ENCODE assay signal across 8 cellular contexts in genomic region chr16:83813818-83814653, GRCh38. TPM values are rescaled to one million over a fixed set of nuclear protein-coding genes. Genes with fewer than 3 reads are reported as not detected.
DNase-seq lines count a peak whose midpoint lies in the region; ATAC-seq and TF ChIP-seq lines count a peak whose summit lies in the region.

No MANE protein-coding gene starts in this region.

- CTCF ChIA-PET in RWPE1 (lab: Yijun Ruan, JAX) = interaction anchor here (0.9 kb wide), 1 partner anchor 11 kb away, joined by 4 read pairs; no protein-coding TSS in a partner anchor

- no peaks in the 10 kb centered on the region for H3K9me3 Mint-ChIP-seq in activated T-helper 1 cell treated with anti-CD3 and anti-CD28 coated beads, Interleukin-12 subunit alpha, Interleukin-12 subunit beta, Interleukin-2, Interleukin-4 antibody, amounts not matched to agents 30 ng/mL and 10 ng/mL and 1 ng/mL, durations not matched to agents 14 hours and 24 hours and 36 hours

- no peak overlapping the region for H3K27ac Mint-ChIP-seq in activated T-helper 1 cell treated with anti-CD3 and anti-CD28 coated beads, Interleukin-12 subunit alpha, Interleukin-12 subunit beta, Interleukin-2, Interleukin-4 antibody, amounts not matched to agents 30 ng/mL and 10 ng/mL and 1 ng/mL, durations not matched to agents 14 hours and 24 hours and 36 hours

- peaks cover 15% of the 10 kb centered on the region for H3K4me1 Mint-ChIP-seq in activated T-helper 1 cell treated with anti-CD3 and anti-CD28 coated beads, Interleukin-12 subunit alpha, Interleukin-12 subunit beta, Interleukin-2, Interleukin-4 antibody, amounts not matched to agents 30 ng/mL and 10 ng/mL and 1 ng/mL, durations not matched to agents 14 hours and 24 hours and 36 hours (ENCODE audit: low read depth)

- H3K9me3 ChIP-seq in left ventricle myocardium inferior (replicated peaks) = no peaks in the 10 kb centered on the region
- H3K9me3 ChIP-seq in stomach smooth muscle (ENCODE audit: control insufficient read depth in 2 of 2, low read length in 2 of 2) = no peaks in the 10 kb centered on the region

- no peaks in the 10 kb centered on the region for H3K27me3 ChIP-seq in left ventricle myocardium inferior (ENCODE audit: low read depth)
- no peaks in the 10 kb centered on the region for H3K27me3 ChIP-seq in stomach smooth muscle (ENCODE audit: control insufficient read depth in 1 of 2, insufficient read depth in 2 of 2, low read length in 2 of 2)

- peak overlapping the region; percentile 29 to 32 for H3K9ac ChIP-seq in stomach smooth muscle (ENCODE audit: low read length in 2 of 2)

- DNase-seq in DMS153 treated with DMSO at 0.1 percent for 48 hours (lab: John Stamatoyannopoulos, UW; ENCODE audit: unreplicated experiment) (peak; percentile 53), RWPE1 (ENCODE audit: low spot score) (peak; percentile 24), left ventricle myocardium inferior (no peak), occipital lobe (lab: John Stamatoyannopoulos, UW) (no peak)
- DNase-seq in activated T-helper 1 cell treated with anti-CD3 and anti-CD28 coated beads, Interleukin-12 subunit alpha, Interleukin-12 subunit beta, Interleukin-2, Interleukin-4 antibody, amounts not matched to agents 30 ng/mL and 10 ng/mL and 1 ng/mL, durations not matched to agents 14 hours and 24 hours and 36 hours (ENCODE audit: low spot score) = no peak

- peak; percentile 73 for ATAC-seq in HG03066 (IDR thresholded peaks at IDR 0.05; ENCODE audit: low read depth, unreplicated experiment)
- ATAC-seq in HG03442 (IDR thresholded peaks at IDR 0.05; ENCODE audit: unreplicated experiment) = no peak

- H3K27me3 Mint-ChIP-seq in activated T-helper 1 cell treated with anti-CD3 and anti-CD28 coated beads, Interleukin-12 subunit alpha, Interleukin-12 subunit beta, Interleukin-2, Interleukin-4 antibody, amounts not matched to agents 30 ng/mL and 10 ng/mL and 1 ng/mL, durations not matched to agents 14 hours and 24 hours and 36 hours (ENCODE audit: insufficient read depth) = peaks cover 5% of the 10 kb centered on the region

- H3K36me3 Mint-ChIP-seq in activated T-helper 1 cell treated with anti-CD3 and anti-CD28 coated beads, Interleukin-12 subunit alpha, Interleukin-12 subunit beta, Interleukin-2, Interleukin-4 antibody, amounts not matched to agents 30 ng/mL and 10 ng/mL and 1 ng/mL, durations not matched to agents 14 hours and 24 hours and 36 hours (ENCODE audit: low read depth) = peaks cover 13% of the 10 kb centered on the region

- H3K27ac ChIP-seq in RWPE1 = peak overlapping the region; percentile 55
- H3K27ac ChIP-seq in left ventricle myocardium inferior (replicated peaks) = peak overlapping the region; percentile 68
- peak overlapping the region; percentile 58 for H3K27ac ChIP-seq in stomach smooth muscle (ENCODE audit: low read length)

- TF ChIP-seq CTCF in RWPE1 (conservative IDR thresholded peaks at IDR 0.05; ENCODE audit: low read depth) (no peak), left ventricle myocardium inferior (IDR thresholded peaks at IDR 0.05; ENCODE audit: borderline replicate concordance) (no peak)

- intact Hi-C loops in left ventricle myocardium inferior (cut with micrococcal nuclease) = no loop called here
- intact Hi-C loops in activated T-helper 1 cell treated with anti-CD3 and anti-CD28 coated beads, Interleukin-12 subunit alpha, Interleukin-12 subunit beta, Interleukin-2, Interleukin-4 antibody, amounts not matched to agents 30 ng/mL and 10 ng/mL and 1 ng/mL, durations not matched to agents 14 hours and 24 hours and 36 hours (cut with micrococcal nuclease) = no loop called here

- H3K4me1 ChIP-seq in left ventricle myocardium inferior (peaks cover 60% of the 10 kb centered on the region), stomach smooth muscle (ENCODE audit: control insufficient read depth, insufficient read depth, low read length) (peaks cover 27% of the 10 kb centered on the region)

- POLR2A ChIA-PET in RWPE1 (lab: Yijun Ruan, JAX; ENCODE audit: low non-redundant PET) = no interaction called here

- H3K36me3 ChIP-seq in left ventricle myocardium inferior (peaks cover 39% of the 10 kb centered on the region), stomach smooth muscle (ENCODE audit: control insufficient read depth in 2 of 2, insufficient read depth in 2 of 2, low read length in 2 of 2) (peaks cover 4% of the 10 kb centered on the region in 2 donors)

- H3K4me3 Mint-ChIP-seq in activated T-helper 1 cell treated with anti-CD3 and anti-CD28 coated beads, Interleukin-12 subunit alpha, Interleukin-12 subunit beta, Interleukin-2, Interleukin-4 antibody, amounts not matched to agents 30 ng/mL and 10 ng/mL and 1 ng/mL, durations not matched to agents 14 hours and 24 hours and 36 hours = no peak overlapping the region

- peak overlapping the region; percentile 33 for H3K4me3 ChIP-seq in left ventricle myocardium inferior
- peak overlapping the region; percentile 42 to 69 for H3K4me3 ChIP-seq in stomach smooth muscle (ENCODE audit: low read length in 2 of 2)

RNA-seq across cellular contexts. Expression of gene HSBP1, which starts 6.3 kb away (rescaled TPM):
- 175 TPM for total RNA-seq in left ventricle myocardium inferior
- 112 and 115 TPM in 2 replicates for total RNA-seq in activated T-helper 1 cell treated with anti-CD3 and anti-CD28 coated beads, Interleukin-12 subunit alpha, Interleukin-12 subunit beta, Interleukin-2, Interleukin-4 antibody, amounts not matched to agents 30 ng/mL and 10 ng/mL and 1 ng/mL, durations not matched to agents 14 hours and 24 hours and 36 hours
- total RNA-seq in occipital lobe = 114 TPM

Comparison
In these comparisons a context has a peak if more than half of its experiments do, and no peak if none do; other contexts are left out.
1. DNase-seq: peak in DMS153 treated with DMSO at 0.1 percent for 48 hours (single experiment) and RWPE1 (single experiment); none in left ventricle myocardium inferior (single experiment), activated T-helper 1 cell treated with anti-CD3 and anti-CD28 coated beads, Interleukin-12 subunit alpha, Interleukin-12 subunit beta, Interleukin-2, Interleukin-4 antibody, amounts not matched to agents 30 ng/mL and 10 ng/mL and 1 ng/mL, durations not matched to agents 14 hours and 24 hours and 36 hours (single experiment) and occipital lobe (single experiment).
2. Peak in every context shown above with its lines, with median percentiles within 50 percentile points of each other: H3K27ac ChIP-seq.